Comparison of ENCODE assay signal across 21 cellular contexts in the genomic region with DNA sequence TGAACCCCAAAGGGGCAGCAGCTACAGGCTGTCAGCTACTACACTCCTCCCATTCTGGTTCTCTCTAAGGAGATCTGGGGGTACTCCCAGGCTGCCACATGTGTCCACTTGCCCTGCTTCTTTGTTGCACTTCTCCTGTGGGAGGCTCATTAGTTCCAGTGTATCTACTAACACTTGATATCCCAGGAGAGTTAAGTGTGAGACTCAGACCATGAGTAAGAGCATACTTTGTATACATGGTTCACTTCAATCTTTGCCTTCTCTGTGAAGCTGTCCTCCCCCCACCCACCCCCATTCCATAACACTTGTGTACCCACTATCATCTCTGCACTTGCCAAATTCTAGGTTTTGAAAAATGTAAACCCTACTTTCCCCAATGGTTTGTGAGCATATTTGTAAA.
"Had no signal": no experiment of that assay in that cellular context is flagged by ENCODE, and none has a peak within 500 bp of the region (broad histone marks: within the 10 kb centered on the region; RNA-seq: fewer than 3 reads in every experiment).

No MANE protein-coding gene starts in this region.

- H3K27me3 ChIP-seq: right lobe of liver, testis, uterus had no signal

- H3K9me3 ChIP-seq: lower lobe of right lung, right lobe of liver, testis, uterus had no signal

- DNase-seq: activated CD4-positive, alpha-beta T cell treated with anti-CD3 and anti-CD28 coated beads, Interleukin-2, amount 10 ng/mL, durations not matched to agents 7 days and 5 days; activated CD4-positive, CD25-positive, alpha-beta regulatory T cell treated with anti-CD3 and anti-CD28 coated beads, Interleukin-2, amount 50 U/mL, for 72 hours; activated CD8-positive, alpha-beta memory T cell treated with anti-CD3 and anti-CD28 coated beads, Interleukin-2, amount 10 ng/mL, durations not matched to agents 7 days and 5 days; activated CD8-positive, alpha-beta T cell treated with anti-CD3 and anti-CD28 coated beads for 36 hours; activated gamma-delta T cell; activated naive CD4-positive, alpha-beta T cell treated with anti-CD3 and anti-CD28 coated beads, Interleukin-2, amount 50 U/mL, for 16 hours; activated naive CD8-positive, alpha-beta T cell treated with anti-CD3 and anti-CD28 coated beads, Interleukin-2, amount 50 U/mL, for 24 hours; cerebellar nuclear complex; foreskin melanocyte; lower lobe of right lung; naive B cell; posterior cingulate gyrus; right lobe of liver; small intestine; stimulated activated naive B cell treated with anti-CD40 and anti-IgM and Interleukin-4, amounts not matched to agents 10 μg/mL and 1 μg/mL and 100 μg/mL, for 72 hours; testis; trophoblast cell; uterus; WERI-Rb-1 had no signal

- H3K36me3 ChIP-seq: lower lobe of right lung, right lobe of liver, uterus, WERI-Rb-1 had no signal

- ATAC-seq: activated CD8-positive, alpha-beta memory T cell treated with anti-CD3 and anti-CD28 coated beads, Interleukin-2, amount 10 ng/mL, durations not matched to agents 7 days and 5 days; activated CD8-positive, alpha-beta T cell treated with anti-CD3 and anti-CD28 coated beads for 36 hours; activated naive CD8-positive, alpha-beta T cell treated with anti-CD3 and anti-CD28 coated beads, Interleukin-2, amount 50 U/mL, for 24 hours; left lobe of liver; lower lobe of right lung; right lobe of liver; stimulated activated naive B cell treated with anti-CD40 and anti-IgM and Interleukin-4, amounts not matched to agents 10 μg/mL and 1 μg/mL and 100 μg/mL, for 72 hours had no signal

- H3K27ac ChIP-seq: coronary artery, lower lobe of right lung, right lobe of liver, testis, uterus, WERI-Rb-1 had no signal

- H3K4me3 ChIP-seq: coronary artery, lower lobe of right lung, right lobe of liver, testis, uterus had no signal
